ENCODE assay signal across 2 cellular contexts in the genomic region with DNA sequence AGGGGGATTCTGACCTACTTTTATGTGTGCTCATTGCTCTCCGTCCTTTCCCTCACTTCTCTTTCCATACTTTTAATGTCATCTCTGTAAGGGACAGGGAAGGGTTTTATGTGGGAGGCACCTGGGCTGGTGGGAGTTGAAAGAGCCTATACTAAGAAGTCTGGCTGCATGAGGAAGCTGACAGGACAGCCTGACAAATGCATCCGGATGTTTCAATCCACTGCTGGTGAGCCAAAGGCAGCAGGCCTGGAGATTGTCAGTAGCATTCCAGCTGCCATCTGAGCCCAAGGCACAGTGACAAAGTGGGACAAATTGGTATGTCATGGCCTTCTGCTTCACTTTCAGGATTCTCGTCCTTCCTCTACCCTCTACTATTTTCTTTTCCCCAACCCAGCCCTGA.
A peak's percentile ranks its signal among the peaks of the same experiment; 100 is the strongest.
TF ChIP-seq lines count a peak whose summit lies in the region.

No MANE protein-coding gene starts in this region.

TF ChIP-seq in SK-N-SH, 30 proteins besides CTCF, POLR2A, EP300 and RAD21:
- TF ChIP-seq SMC3 (IDR thresholded peaks at IDR 0.05; ENCODE audit: low read depth, low read length) (peak; percentile 2; the same call in 1 of the 2 replicates), FOXJ3 (CRISPR knock-in tag; IDR thresholded peaks at IDR 0.05) (peak; percentile 64; the same call in 1 of the 2 replicates), MEF2A (IDR thresholded peaks at IDR 0.05; ENCODE audit: borderline replicate concordance, low read depth) (no peak), YY1 (IDR thresholded peaks at IDR 0.05; ENCODE audit: low read depth) (no peak), GATA2 (CRISPR knock-in tag; IDR thresholded peaks at IDR 0.05) (peak; percentile 57), EZH2phosphoT487 (IDR thresholded peaks at IDR 0.05; ENCODE audit: borderline replicate concordance, low read depth) (no peak), RXRA (IDR thresholded peaks at IDR 0.05; ENCODE audit: borderline replicate concordance, low read depth) (no peak), MXI1 (IDR thresholded peaks at IDR 0.05; ENCODE audit: low read depth, low read length) (peak; percentile 85; the same call in 1 of the 2 replicates), CHD2 (IDR thresholded peaks at IDR 0.05; ENCODE audit: low read length, partially characterized antibody) (peak; percentile 91), TCF12 (IDR thresholded peaks at IDR 0.05) (peak; percentile 59; the same call in 1 of the 2 replicates), JUND (IDR thresholded peaks at IDR 0.05) (no peak), RCOR1 (IDR thresholded peaks at IDR 0.05; ENCODE audit: low read length) (peak; percentile 96), POLR2AphosphoS5 (IDR thresholded peaks at IDR 0.05; ENCODE audit: low read depth, low read length) (peak; percentile 58), NFIC (IDR thresholded peaks at IDR 0.05; ENCODE audit: borderline replicate concordance) (no peak)
- TF ChIP-seq, protein P1, sequence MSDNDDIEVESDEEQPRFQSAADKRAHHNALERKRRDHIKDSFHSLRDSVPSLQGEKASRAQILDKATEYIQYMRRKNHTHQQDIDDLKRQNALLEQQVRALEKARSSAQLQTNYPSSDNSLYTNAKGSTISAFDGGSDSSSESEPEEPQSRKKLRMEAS (IDR thresholded peaks at IDR 0.05; ENCODE audit: low read depth) = no peak
- TF ChIP-seq, protein P2, sequence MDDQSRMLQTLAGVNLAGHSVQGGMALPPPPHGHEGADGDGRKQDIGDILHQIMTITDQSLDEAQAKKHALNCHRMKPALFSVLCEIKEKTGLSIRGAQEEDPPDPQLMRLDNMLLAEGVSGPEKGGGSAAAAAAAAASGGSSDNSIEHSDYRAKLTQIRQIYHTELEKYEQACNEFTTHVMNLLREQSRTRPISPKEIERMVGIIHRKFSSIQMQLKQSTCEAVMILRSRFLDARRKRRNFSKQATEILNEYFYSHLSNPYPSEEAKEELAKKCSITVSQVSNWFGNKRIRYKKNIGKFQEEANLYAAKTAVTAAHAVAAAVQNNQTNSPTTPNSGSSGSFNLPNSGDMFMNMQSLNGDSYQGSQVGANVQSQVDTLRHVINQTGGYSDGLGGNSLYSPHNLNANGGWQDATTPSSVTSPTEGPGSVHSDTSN (IDR thresholded peaks at IDR 0.05) = peak; percentile 52
TF ChIP-seq in SK-N-SH: peak in this region for 9.

TF ChIP-seq in H1, 55 proteins besides CTCF, POLR2A, EP300 and RAD21:
- TF ChIP-seq, protein P3, sequence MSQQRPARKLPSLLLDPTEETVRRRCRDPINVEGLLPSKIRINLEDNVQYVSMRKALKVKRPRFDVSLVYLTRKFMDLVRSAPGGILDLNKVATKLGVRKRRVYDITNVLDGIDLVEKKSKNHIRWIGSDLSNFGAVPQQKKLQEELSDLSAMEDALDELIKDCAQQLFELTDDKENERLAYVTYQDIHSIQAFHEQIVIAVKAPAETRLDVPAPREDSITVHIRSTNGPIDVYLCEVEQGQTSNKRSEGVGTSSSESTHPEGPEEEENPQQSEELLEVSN (IDR thresholded peaks at IDR 0.05) = no peak
- TF ChIP-seq TEAD4 (IDR thresholded peaks at IDR 0.05; ENCODE audit: low read depth, low read length) (no peak), CEBPB (IDR thresholded peaks at IDR 0.05; ENCODE audit: low read depth, low read length) (no peak), TAF1 (IDR thresholded peaks at IDR 0.05; ENCODE audit: low read depth, low read length) (no peak), ZNF274 (IDR thresholded peaks at IDR 0.05; ENCODE audit: borderline replicate concordance, extremely low read depth, low read length) (no peak), EGR1 (IDR thresholded peaks at IDR 0.05; ENCODE audit: borderline replicate concordance, low read depth, low read length) (no peak), SIX5 (IDR thresholded peaks at IDR 0.05; ENCODE audit: low read depth, low read length) (no peak), RFX5 (IDR thresholded peaks at IDR 0.05; ENCODE audit: borderline replicate concordance, low read depth, low read length) (no peak), RBBP5 (IDR thresholded peaks at IDR 0.05; ENCODE audit: borderline replicate concordance, low read depth, low read length) (no peak), ASH2L (IDR thresholded peaks at IDR 0.05; ENCODE audit: low read length) (no peak), NRF1 (IDR thresholded peaks at IDR 0.05; ENCODE audit: low read depth, low read length) (no peak), SP4 (IDR thresholded peaks at IDR 0.05; ENCODE audit: low read length) (no peak), CHD2 (IDR thresholded peaks at IDR 0.05; ENCODE audit: low read length) (no peak), GTF2F1 (IDR thresholded peaks at IDR 0.05; ENCODE audit: borderline replicate concordance, low read depth, low read length) (no peak), POU5F1 (IDR thresholded peaks at IDR 0.05; ENCODE audit: low read depth, low read length) (no peak), SIRT6 (IDR thresholded peaks at IDR 0.05; ENCODE audit: low read length) (no peak)
- TF ChIP-seq, protein P4, sequence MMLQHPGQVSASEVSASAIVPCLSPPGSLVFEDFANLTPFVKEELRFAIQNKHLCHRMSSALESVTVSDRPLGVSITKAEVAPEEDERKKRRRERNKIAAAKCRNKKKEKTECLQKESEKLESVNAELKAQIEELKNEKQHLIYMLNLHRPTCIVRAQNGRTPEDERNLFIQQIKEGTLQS (IDR thresholded peaks at IDR 0.05; ENCODE audit: insufficient read depth, low read depth, low read length) = no peak
